25 cellular contexts compared by ENCODE assay signal in genomic region chr2:15976334-15976733, GRCh38. TPM values are rescaled to one million over a fixed set of nuclear protein-coding genes. Genes with fewer than 3 reads are reported as not detected.
DNase-seq lines count a peak whose midpoint lies in the region; ATAC-seq and TF ChIP-seq lines count a peak whose summit lies in the region.
"Had no signal": no experiment of that assay in that cellular context is flagged by ENCODE, and none has a peak within 500 bp of the region (broad histone marks: within the 10 kb centered on the region; RNA-seq: fewer than 3 reads in every experiment).

No MANE protein-coding gene starts in this region.

- H3K9me3 ChIP-seq in WERI-Rb-1 (ENCODE audit: severe bottlenecking) (no peaks in the 10 kb centered on the region), smooth muscle cell (replicated peaks; ENCODE audit: low read depth) (no peaks in the 10 kb centered on the region), PC-3 (ENCODE audit: low read length) (no peaks in the 10 kb centered on the region)
- H3K9me3 ChIP-seq: SJSA1 had no signal

- TF ChIP-seq CTCF in Calu3 (IDR thresholded peaks at IDR 0.05; ENCODE audit: unreplicated experiment) (no peak), WERI-Rb-1 (IDR thresholded peaks at IDR 0.05; ENCODE audit: low read depth, low read length) (no peak), smooth muscle cell (IDR thresholded peaks at IDR 0.05; ENCODE audit: borderline replicate concordance, insufficient read depth, poor library complexity, severe bottlenecking) (no peak), PC-3 (conservative IDR thresholded peaks at IDR 0.05; ENCODE audit: low read depth, low read length) (no peak)

- no peaks in the 10 kb centered on the region for H3K9me2 ChIP-seq in PC-3 (replicated peaks; ENCODE audit: low read length)

- intact Hi-C loops in Calu3 (cut with micrococcal nuclease; ENCODE audit: unreplicated experiment) (loop anchor here (1.0 to 5.0 kb wide), 3 partner anchors 8 to 36 kb away; partner anchors contain the start of gene MYCN), PC-3 (cut with micrococcal nuclease) (no loop called here)
- intact Hi-C loops in activated CD4-positive, alpha-beta T cell treated with anti-CD3 and anti-CD28 coated beads, Interleukin-2, amount 10 ng/mL, durations not matched to agents 24 days and 14 days (cut with micrococcal nuclease), result no loop called here

- no peaks in the 10 kb centered on the region for H3K79me2 ChIP-seq in smooth muscle cell (ENCODE audit: low read depth)
- no peaks in the 10 kb centered on the region for H3K79me2 ChIP-seq in PC-3 (ENCODE audit: low read length)

- H4K20me1 ChIP-seq in smooth muscle cell (ENCODE audit: low read depth), result no peaks in the 10 kb centered on the region
- H4K20me1 ChIP-seq in PC-3 (ENCODE audit: low read length), result no peaks in the 10 kb centered on the region

- WGBS in smooth muscle cell (ENCODE audit: low lambda C conversion rate), result 65% methylated on average over 7 of the region's 7 CpGs

- no peak overlapping the region for H3K4me3 Mint-ChIP-seq in Calu3 (ENCODE audit: low read depth, unreplicated experiment)
- no peak overlapping the region for H3K4me3 Mint-ChIP-seq in activated CD4-positive, alpha-beta T cell treated with anti-CD3 and anti-CD28 coated beads, Interleukin-2, amount 10 ng/mL, durations not matched to agents 24 days and 14 days
- H3K4me3 Mint-ChIP-seq: CD14-positive monocyte, H9, HFFc6 had no signal

- H3F3A ChIP-seq in smooth muscle cell (ENCODE audit: low read depth) (no peaks in the 10 kb centered on the region), PC-3 (ENCODE audit: low read length, unreplicated experiment) (no peaks in the 10 kb centered on the region)

- H3K27ac ChIP-seq in WERI-Rb-1 (no peak overlapping the region), smooth muscle cell (ENCODE audit: low read depth) (peak overlapping the region; percentile 67), PC-3 (ENCODE audit: low read length) (no peak overlapping the region)
- H3K27ac ChIP-seq: KMS-11, SJSA1 had no signal

- H3K27ac Mint-ChIP-seq in Calu3 (ENCODE audit: unreplicated experiment), result peak overlapping the region; percentile 75
- no peak overlapping the region for H3K27ac Mint-ChIP-seq in activated CD4-positive, alpha-beta T cell treated with anti-CD3 and anti-CD28 coated beads, Interleukin-2, amount 10 ng/mL, durations not matched to agents 24 days and 14 days
- H3K27ac Mint-ChIP-seq: CD14-positive monocyte, H9, HFFc6 had no signal

- no peaks in the 10 kb centered on the region for H3K9me3 Mint-ChIP-seq in Calu3 (ENCODE audit: low read depth, unreplicated experiment)
- H3K9me3 Mint-ChIP-seq in activated CD4-positive, alpha-beta T cell treated with anti-CD3 and anti-CD28 coated beads, Interleukin-2, amount 10 ng/mL, durations not matched to agents 24 days and 14 days, result no peaks in the 10 kb centered on the region
- H3K9me3 Mint-ChIP-seq: CD14-positive monocyte had no signal

- POLR2A ChIA-PET in PC-3 (lab: Charles Lee; ENCODE audit: unreplicated experiment), result no interaction called here

- peaks cover 47% of the 10 kb centered on the region for H3K4me1 Mint-ChIP-seq in Calu3 (ENCODE audit: low read depth, unreplicated experiment)
- H3K4me1 Mint-ChIP-seq in activated CD4-positive, alpha-beta T cell treated with anti-CD3 and anti-CD28 coated beads, Interleukin-2, amount 10 ng/mL, durations not matched to agents 24 days and 14 days, result no peaks in the 10 kb centered on the region
- H3K4me1 Mint-ChIP-seq: CD14-positive monocyte had no signal

- H3K27me3 Mint-ChIP-seq in Calu3 (ENCODE audit: unreplicated experiment), result no peaks in the 10 kb centered on the region
- H3K27me3 Mint-ChIP-seq in activated CD4-positive, alpha-beta T cell treated with anti-CD3 and anti-CD28 coated beads, Interleukin-2, amount 10 ng/mL, durations not matched to agents 24 days and 14 days, result no peaks in the 10 kb centered on the region

- H3K27me3 ChIP-seq in WERI-Rb-1 (ENCODE audit: insufficient read depth, low read depth, severe bottlenecking), result no peaks in the 10 kb centered on the region
- H3K27me3 ChIP-seq in smooth muscle cell (ENCODE audit: low read depth), result no peaks in the 10 kb centered on the region
- H3K27me3 ChIP-seq in PC-3 (ENCODE audit: low read length), result no peaks in the 10 kb centered on the region
- H3K27me3 ChIP-seq: SJSA1 had no signal

- no peaks in the 10 kb centered on the region for H3K36me3 ChIP-seq in WERI-Rb-1
- H3K36me3 ChIP-seq in smooth muscle cell (ENCODE audit: low read depth), result no peaks in the 10 kb centered on the region
- no peaks in the 10 kb centered on the region for H3K36me3 ChIP-seq in PC-3 (ENCODE audit: low read depth, low read length)
- H3K36me3 ChIP-seq: SJSA1 had no signal

- CTCF ChIA-PET in Calu3 (lab: Charles Lee), result interaction anchor here (0.6 to 1.3 kb wide), 3 partner anchors 8 to 166 kb away, joined by 3 to 4 read pairs (median 3); no protein-coding TSS in a partner anchor
- CTCF ChIA-PET in PC-3 (lab: Charles Lee), result no interaction called here

- no peak overlapping the region for H3K4me2 ChIP-seq in smooth muscle cell
- H3K4me2 ChIP-seq in PC-3 (ENCODE audit: low read length), result no peak overlapping the region
- H3K4me2 ChIP-seq: KMS-11 had no signal

- ATAC-seq in PC-3, result no peak
- ATAC-seq: Right ventricle myocardium inferior had no signal

- no TSS peak for BruUV-seq in Calu3 (replicated peaks; lab: Mats Ljungman, UMichigan)
- no TSS peak for BruUV-seq in PC-3 (replicated peaks; lab: Mats Ljungman, UMichigan)

- DNase-seq in Calu3 (peak; percentile 62), WERI-Rb-1 (peak; percentile 1), foreskin melanocyte (peak; percentile 42), smooth muscle cell (lab: John Stamatoyannopoulos, UW; ENCODE audit: unreplicated experiment) (no peak), cerebellar nuclear complex (lab: John Stamatoyannopoulos, UW) (no peak), PC-3 (no peak)
- no peak for DNase-seq in activated CD4-positive, alpha-beta T cell treated with anti-CD3 and anti-CD28 coated beads, Interleukin-2, amount 10 ng/mL, durations not matched to agents 24 days and 14 days
- DNase-seq: EL, GF-D8, H9, HFFc6, IMR-90, NCI-H1105, NCI-H146, NCI-H2029, NCI-H2171, NCI-H446, NCI-H526, SW 1271 had no signal

- no peaks in the 10 kb centered on the region for H3K36me3 Mint-ChIP-seq in Calu3 (ENCODE audit: insufficient read depth, unreplicated experiment)
- no peaks in the 10 kb centered on the region for H3K36me3 Mint-ChIP-seq in activated CD4-positive, alpha-beta T cell treated with anti-CD3 and anti-CD28 coated beads, Interleukin-2, amount 10 ng/mL, durations not matched to agents 24 days and 14 days (ENCODE audit: low read depth)
- H3K36me3 Mint-ChIP-seq: CD14-positive monocyte had no signal

- H3K9ac ChIP-seq in smooth muscle cell (ENCODE audit: low read depth) (no peak overlapping the region), PC-3 (ENCODE audit: low read length) (no peak overlapping the region)
- H3K9ac ChIP-seq: KMS-11 had no signal

- H3K4me3 ChIP-seq in WERI-Rb-1 (ENCODE audit: low read depth, low read length) (no peak overlapping the region), smooth muscle cell (no peak overlapping the region), PC-3 (ENCODE audit: low read length) (no peak overlapping the region)
- H3K4me3 ChIP-seq: SJSA1 had no signal

- peaks cover 8% of the 10 kb centered on the region for H3K4me1 ChIP-seq in smooth muscle cell (ENCODE audit: low read depth)
- no peaks in the 10 kb centered on the region for H3K4me1 ChIP-seq in PC-3 (ENCODE audit: insufficient read depth, low read length)
- H3K4me1 ChIP-seq: SJSA1 had no signal

- H2AFZ ChIP-seq in smooth muscle cell (ENCODE audit: low read depth) (no peak overlapping the region), PC-3 (ENCODE audit: low read length) (no peak overlapping the region)

RNA-seq across cellular contexts. Expression of gene MYCN, which starts 36.0 kb away (rescaled TPM):
- total RNA-seq in Calu3 (2022) (5.5 and 8.7 TPM in 2 replicates), smooth muscle cell (9.0 and 18.3 TPM in 2 replicates), PC-3 (2014; rRNA removed) (not detected in 2 replicates)
- polyA plus RNA-seq in smooth muscle cell, result 4.4 and 6.9 TPM in 2 replicates
- 0.12 TPM in 1 of 2 replicates, not detected in the other for total RNA-seq in activated CD4-positive, alpha-beta T cell treated with anti-CD3 and anti-CD28 coated beads, Interleukin-2, amount 10 ng/mL, durations not matched to agents 24 days and 14 days
- total RNA-seq: HFFc6, HT1080, IMR-90, OCI-LY7 had no signal
- polyA plus RNA-seq: CD14-positive monocyte, IMR-90 had no signal

Comparison
In these comparisons a context has a peak if more than half of its experiments do, and no peak if none do; other contexts are left out.
1. DNase-seq: peak in Calu3 (single experiment), WERI-Rb-1 (single experiment) and foreskin melanocyte (single experiment); none in smooth muscle cell (single experiment), activated CD4-positive, alpha-beta T cell treated with anti-CD3 and anti-CD28 coated beads, Interleukin-2, amount 10 ng/mL, durations not matched to agents 24 days and 14 days (single experiment), cerebellar nuclear complex (0 of 2) and PC-3 (single experiment).